In genomic region chr11:72996959-72997358, GRCh38 we compare ENCODE assay signal across 23 cellular contexts.
DNase-seq lines count a peak whose midpoint lies in the region; ATAC-seq and TF ChIP-seq lines count a peak whose summit lies in the region.
"Had no signal": no experiment of that assay in that cellular context is flagged by ENCODE, and none has a peak within 500 bp of the region (broad histone marks: within the 10 kb centered on the region; RNA-seq: fewer than 3 reads in every experiment).

No MANE protein-coding gene starts in this region.

- H3K4me3 ChIP-seq in Karpas-422 (ENCODE audit: low read length) (peak overlapping the region; percentile 5; the same call in 1 of the 2 replicates), neutrophil (ENCODE audit: low read depth in 1 of 2, low read length in 1 of 2) (peak overlapping the region; percentile 29 to 34)
- H3K4me3 ChIP-seq: psoas muscle, transverse colon had no signal

- no peak for TF ChIP-seq CTCF in CD14-positive monocyte (IDR thresholded peaks at IDR 0.05)
- no peak for TF ChIP-seq CTCF in neutrophil (IDR thresholded peaks at IDR 0.05)

- CTCF ChIA-PET in activated naive CD4-positive, alpha-beta T cell treated with anti-CD3 and anti-CD28 coated beads, Interleukin-2, amount 10 ng/mL, durations not matched to agents 7 days and 5 days (lab: Charles Lee): no interaction called here

- peaks cover 24% of the 10 kb centered on the region for H3K4me1 Mint-ChIP-seq in CD14-positive monocyte
- no peaks in the 10 kb centered on the region for H3K4me1 Mint-ChIP-seq in activated naive CD4-positive, alpha-beta T cell treated with anti-CD3 and anti-CD28 coated beads, Interleukin-2, amount 10 ng/mL, durations not matched to agents 7 days and 5 days
- H3K4me1 Mint-ChIP-seq: activated CD4-positive, alpha-beta T cell treated with anti-CD3 and anti-CD28 coated beads for 36 hours; stimulated activated naive CD8-positive, alpha-beta T cell treated with anti-CD3 and anti-CD28 coated beads, Interleukin-15, amount 100 ng/mL, for 72 hours had no signal

- H3K4me1 ChIP-seq in Karpas-422 (ENCODE audit: low read length) (peaks cover 49% of the 10 kb centered on the region), neutrophil (ENCODE audit: control insufficient read depth in 1 of 2, insufficient read depth in 1 of 2, low read depth in 1 of 2, low read length in 1 of 2) (peaks cover 15 to 16% of the 10 kb centered on the region in 2 experiments)
- H3K4me1 ChIP-seq: transverse colon had no signal

- ATAC-seq in HG03378 (IDR thresholded peaks at IDR 0.05; ENCODE audit: unreplicated experiment): no peak
- ATAC-seq: activated CD4-positive, alpha-beta T cell treated with anti-CD3 and anti-CD28 coated beads for 36 hours; stimulated activated naive CD8-positive, alpha-beta T cell treated with anti-CD3 and anti-CD28 coated beads, Interleukin-15, amount 100 ng/mL, for 72 hours had no signal

- peaks cover 0 to 3% (median 0%) of the 10 kb centered on the region in 7 donors for H3K9me3 Mint-ChIP-seq in CD14-positive monocyte
- no peaks in the 10 kb centered on the region for H3K9me3 Mint-ChIP-seq in activated naive CD4-positive, alpha-beta T cell treated with anti-CD3 and anti-CD28 coated beads, Interleukin-2, amount 10 ng/mL, durations not matched to agents 7 days and 5 days
- H3K9me3 Mint-ChIP-seq: immature natural killer cell; stimulated activated naive CD8-positive, alpha-beta T cell treated with anti-CD3 and anti-CD28 coated beads, Interleukin-15, amount 100 ng/mL, for 72 hours had no signal

- H3K9me2 ChIP-seq in Karpas-422 (replicated peaks; ENCODE audit: insufficient read depth, low read length): no peaks in the 10 kb centered on the region

- H2AFZ ChIP-seq in Karpas-422 (ENCODE audit: low read length): no peak overlapping the region

- H3K79me2 ChIP-seq in Karpas-422 (ENCODE audit: low read length): peaks cover 79% of the 10 kb centered on the region

- no peaks in the 10 kb centered on the region for H3K9me3 ChIP-seq in Karpas-422 (ENCODE audit: low read length)
- H3K9me3 ChIP-seq in neutrophil: no peaks in the 10 kb centered on the region
- H3K9me3 ChIP-seq: psoas muscle, transverse colon had no signal

- no peaks in the 10 kb centered on the region for H3K27me3 Mint-ChIP-seq in CD14-positive monocyte (ENCODE audit: low read depth in 3 of 3)
- H3K27me3 Mint-ChIP-seq in activated naive CD4-positive, alpha-beta T cell treated with anti-CD3 and anti-CD28 coated beads, Interleukin-2, amount 10 ng/mL, durations not matched to agents 7 days and 5 days: no peaks in the 10 kb centered on the region
- H3K27me3 Mint-ChIP-seq: activated CD4-positive, alpha-beta T cell treated with anti-CD3 and anti-CD28 coated beads for 36 hours; stimulated activated naive CD8-positive, alpha-beta T cell treated with anti-CD3 and anti-CD28 coated beads, Interleukin-15, amount 100 ng/mL, for 72 hours had no signal

- H3K4me3 Mint-ChIP-seq in CD14-positive monocyte: peak overlapping the region; percentile 71 to 82
- no peak overlapping the region for H3K4me3 Mint-ChIP-seq in activated naive CD4-positive, alpha-beta T cell treated with anti-CD3 and anti-CD28 coated beads, Interleukin-2, amount 10 ng/mL, durations not matched to agents 7 days and 5 days
- H3K4me3 Mint-ChIP-seq: activated CD4-positive, alpha-beta T cell treated with anti-CD3 and anti-CD28 coated beads for 36 hours; immature natural killer cell; stimulated activated naive CD8-positive, alpha-beta T cell treated with anti-CD3 and anti-CD28 coated beads, Interleukin-15, amount 100 ng/mL, for 72 hours had no signal

- in situ Hi-C loops in ACHN (cut with HindIII; ENCODE audit: low pct_ligation_motif_present, low pct_unique_long_range_greater_than_20kb, low sequenced_read_pairs): no loop called here

- peaks cover 20 to 25% of the 10 kb centered on the region in 2 donors for H3K36me3 Mint-ChIP-seq in CD14-positive monocyte
- peaks cover 7% of the 10 kb centered on the region for H3K36me3 Mint-ChIP-seq in activated naive CD4-positive, alpha-beta T cell treated with anti-CD3 and anti-CD28 coated beads, Interleukin-2, amount 10 ng/mL, durations not matched to agents 7 days and 5 days

- no peak overlapping the region for H3K9ac ChIP-seq in Karpas-422 (ENCODE audit: low read length)

- H3K4me2 ChIP-seq in Karpas-422 (ENCODE audit: low read depth, low read length, poor library complexity, severe bottlenecking): peak overlapping the region; percentile 18

- DNase-seq in CD14-positive monocyte (ENCODE audit: low spot score) (no peak), Karpas-422 (no peak), caudate nucleus (lab: John Stamatoyannopoulos, UW) (no peak), retina (no peak), ACHN (no peak)
- no peak for DNase-seq in activated naive CD4-positive, alpha-beta T cell treated with anti-CD3 and anti-CD28 coated beads, Interleukin-2, amount 10 ng/mL, durations not matched to agents 7 days and 5 days
- DNase-seq: activated CD4-positive, alpha-beta T cell treated with anti-CD3 and anti-CD28 coated beads for 36 hours; activated gamma-delta T cell treated with Interleukin-2 at 50 U/mL for 16 hours; activated T-cell treated with anti-CD3 and anti-CD28 coated beads for 4 hours; cerebellar nuclear complex; DMS79; GDM1; immature natural killer cell; NCI-H1092; NCI-H187; NCI-H526 treated with DMSO at 0.1 percent for 48 hours; occipital lobe; psoas muscle; stimulated activated naive CD8-positive, alpha-beta T cell treated with anti-CD3 and anti-CD28 coated beads, Interleukin-15, amount 100 ng/mL, for 72 hours; transverse colon had no signal

- peaks cover 41% of the 10 kb centered on the region for H3K36me3 ChIP-seq in Karpas-422 (ENCODE audit: insufficient read depth, low read length)
- peaks cover 3% of the 10 kb centered on the region for H3K36me3 ChIP-seq in neutrophil
- H3K36me3 ChIP-seq: transverse colon had no signal

- peak overlapping the region; percentile 0 to 80 (median 51) for H3K27ac Mint-ChIP-seq in CD14-positive monocyte
- H3K27ac Mint-ChIP-seq in activated naive CD4-positive, alpha-beta T cell treated with anti-CD3 and anti-CD28 coated beads, Interleukin-2, amount 10 ng/mL, durations not matched to agents 7 days and 5 days: no peak overlapping the region
- H3K27ac Mint-ChIP-seq: activated CD4-positive, alpha-beta T cell treated with anti-CD3 and anti-CD28 coated beads for 36 hours; stimulated activated naive CD8-positive, alpha-beta T cell treated with anti-CD3 and anti-CD28 coated beads, Interleukin-15, amount 100 ng/mL, for 72 hours had no signal

- peak overlapping the region; percentile 60 for H3K27ac ChIP-seq in Karpas-422 (ENCODE audit: low read length)
- peak overlapping the region; percentile 6 for H3K27ac ChIP-seq in caudate nucleus (ENCODE audit: low read depth, low read length)
- peak overlapping the region; percentile 77 for H3K27ac ChIP-seq in neutrophil
- H3K27ac ChIP-seq: psoas muscle, RWPE1, transverse colon had no signal

- H3K27me3 ChIP-seq in Karpas-422 (ENCODE audit: low read length) (no peaks in the 10 kb centered on the region), neutrophil (no peaks in the 10 kb centered on the region)
- H3K27me3 ChIP-seq: transverse colon had no signal

- H4K20me1 ChIP-seq in Karpas-422 (ENCODE audit: insufficient read depth, low read depth, low read length): no peaks in the 10 kb centered on the region

- intact Hi-C loops in CD14-positive monocyte (cut with micrococcal nuclease): no loop called here

Comparison
In these comparisons a context has a peak if more than half of its experiments do, and no peak if none do; other contexts are left out.
1. H3K27ac ChIP-seq: peak in every context shown above with its lines; median percentile 77 in neutrophil; 60 in Karpas-422; 6 in caudate nucleus.